Comparison of ENCODE assay signal across 16 cellular contexts in genomic region chr16:67549240-67549639, GRCh38. TPM values are rescaled to one million over a fixed set of nuclear protein-coding genes. Genes with fewer than 3 reads are reported as not detected.
DNase-seq lines count a peak whose midpoint lies in the region; TF ChIP-seq lines count a peak whose summit lies in the region.
"Had no signal": no experiment of that assay in that cellular context is flagged by ENCODE, and none has a peak within 500 bp of the region (broad histone marks: within the 10 kb centered on the region; RNA-seq: fewer than 3 reads in every experiment).

No MANE protein-coding gene starts in this region.

- H3K9me3 ChIP-seq in PC-9 (ENCODE audit: insufficient read depth, low read depth) (no peaks in the 10 kb centered on the region), spleen (no peaks in the 10 kb centered on the region)
- H3K9me3 ChIP-seq: left lung, right lobe of liver had no signal

- intact Hi-C loops in activated naive CD4-positive, alpha-beta T cell treated with anti-CD3 and anti-CD28 coated beads for 36 hours (cut with micrococcal nuclease), result no loop called here
- intact Hi-C loops in PC-9 (cut with micrococcal nuclease; ENCODE audit: unreplicated experiment) (no loop called here), spleen (cut with DNase I; ENCODE audit: low total_unique reads) (loop anchor here (5.0 kb wide), 1 partner anchor 93 kb away; no protein-coding TSS in a partner anchor)

- H3K27ac ChIP-seq in PC-9 (no peak overlapping the region), caudate nucleus (ENCODE audit: low read depth, low read length) (peak overlapping the region; percentile 58), spleen (peak overlapping the region; percentile 48 to 96 (median 81))
- H3K27ac ChIP-seq: brain microvascular endothelial cell, left lung, right lobe of liver had no signal

- peaks cover 3% of the 10 kb centered on the region for H3K79me2 ChIP-seq in PC-9 (ENCODE audit: low read depth)

- no peaks in the 10 kb centered on the region for H3K27me3 Mint-ChIP-seq in activated naive CD4-positive, alpha-beta T cell treated with anti-CD3 and anti-CD28 coated beads for 36 hours (ENCODE audit: low read depth)

- H3K4me2 ChIP-seq in PC-9, result no peak overlapping the region

- no peaks in the 10 kb centered on the region for H4K20me1 ChIP-seq in PC-9 (ENCODE audit: insufficient read depth)

- DNase-seq in activated naive CD4-positive, alpha-beta T cell treated with anti-CD3 and anti-CD28 coated beads for 36 hours, result no peak
- no peak for DNase-seq in activated naive CD4-positive, alpha-beta T cell treated with Interleukin-2 at 50 U/mL for 16 hours
- DNase-seq in PC-9, result no peak
- peak in 10 of 61 donors; percentile 17 to 62 (median 38) for DNase-seq in caudate nucleus (lab: John Stamatoyannopoulos, UW)
- DNase-seq in spleen, result peak; percentile 29
- no peak for DNase-seq in pons (ENCODE audit: low spot score)
- no peak for DNase-seq in kidney glomerular epithelial cell (lab: John Stamatoyannopoulos, UW)
- DNase-seq in NCI-H524 (lab: John Stamatoyannopoulos, UW), result no peak
- DNase-seq: ACHN; activated effector memory CD4-positive, alpha-beta T cell treated with anti-CD3 and anti-CD28 coated beads, Interleukin-2, amount 50 U/mL, for 16 hours; brain microvascular endothelial cell; EL; NCI-H1694; stimulated activated CD4-positive, alpha-beta T cell treated with anti-CD3 and anti-CD28 coated beads, Interleukin-1b, Interleukin-23, amount 100 ng/mL, for 48 hours had no signal

- H3K4me1 Mint-ChIP-seq in activated naive CD4-positive, alpha-beta T cell treated with anti-CD3 and anti-CD28 coated beads for 36 hours (ENCODE audit: low read depth), result peaks cover 47% of the 10 kb centered on the region

- H3K27ac Mint-ChIP-seq in activated naive CD4-positive, alpha-beta T cell treated with anti-CD3 and anti-CD28 coated beads for 36 hours, result peak overlapping the region; percentile 5

- BruUV-seq in PC-9 (replicated peaks; lab: Mats Ljungman, UMichigan), result TSS peak; percentile 10

- CTCF ChIA-PET in activated naive CD4-positive, alpha-beta T cell treated with anti-CD3 and anti-CD28 coated beads for 36 hours (lab: Charles Lee), result interaction anchor here (3.4 to 3.8 kb wide), 2 partner anchors 11 to 27 kb away, joined by 29 to 142 read pairs; partner anchors contain the start of gene CTCF
- CTCF ChIA-PET in PC-9 (lab: Charles Lee), result no interaction called here

- no peaks in the 10 kb centered on the region for H3K9me2 ChIP-seq in PC-9 (ENCODE audit: insufficient read depth)

- peaks cover 3% of the 10 kb centered on the region for H3K4me1 ChIP-seq in PC-9 (replicated peaks; ENCODE audit: insufficient read depth)
- peaks cover 52 to 100% (median 82%) of the 10 kb centered on the region in 6 donors for H3K4me1 ChIP-seq in spleen

- no peak for TF ChIP-seq POLR2A in spleen (IDR thresholded peaks at IDR 0.05)

- H3K36me3 Mint-ChIP-seq in activated naive CD4-positive, alpha-beta T cell treated with anti-CD3 and anti-CD28 coated beads for 36 hours (ENCODE audit: low read depth), result no peaks in the 10 kb centered on the region

- H3K4me3 ChIP-seq in PC-9 (no peak overlapping the region), spleen (no peak overlapping the region)
- H3K4me3 ChIP-seq: left lung, right lobe of liver had no signal

- no peak overlapping the region for H3K4me3 Mint-ChIP-seq in activated naive CD4-positive, alpha-beta T cell treated with anti-CD3 and anti-CD28 coated beads for 36 hours

- 68 to 82% (median 76%) methylated on average over 4 of the region's 4 CpGs for WGBS in spleen, 5 donors

- no peaks in the 10 kb centered on the region for H3K9me3 Mint-ChIP-seq in activated naive CD4-positive, alpha-beta T cell treated with anti-CD3 and anti-CD28 coated beads for 36 hours

- H3K27me3 ChIP-seq in PC-9 (ENCODE audit: insufficient read depth, low read depth) (no peaks in the 10 kb centered on the region), spleen (replicated peaks in 1 of 7) (no peaks in the 10 kb centered on the region)
- H3K27me3 ChIP-seq: brain microvascular endothelial cell, left lung, right lobe of liver had no signal

- peaks cover 14% of the 10 kb centered on the region; the same call in 1 of the 2 replicates for H3F3A ChIP-seq in PC-9 (ENCODE audit: insufficient read depth, low read depth)

- no peak overlapping the region for H2AFZ ChIP-seq in PC-9

- TF ChIP-seq CTCF in PC-9 (conservative IDR thresholded peaks at IDR 0.05) (no peak), spleen (IDR thresholded peaks at IDR 0.05 in 8 of 11, conservative IDR thresholded peaks at IDR 0.05 in 3 of 11) (no peak)

- POLR2A ChIA-PET in PC-9 (lab: Charles Lee; ENCODE audit: unreplicated experiment), result no interaction called here

- H3K36me3 ChIP-seq in PC-9 (ENCODE audit: low read depth), result no peaks in the 10 kb centered on the region
- peaks cover 0 to 66% (median 24%) of the 10 kb centered on the region in 6 donors for H3K36me3 ChIP-seq in spleen

RNA-seq across cellular contexts. Expression of gene CTCF, which starts 13.1 kb away (rescaled TPM):
- total RNA-seq in activated naive CD4-positive, alpha-beta T cell treated with anti-CD3 and anti-CD28 coated beads for 36 hours, result 10 to 100 TPM; 51.2 to 52.3 TPM
- total RNA-seq in PC-9 (2021) (35.3 and 39.0 TPM in 2 replicates), spleen (10 to 100 TPM; 47.6 to 67.7 (median 50.8) TPM)
- polyA plus RNA-seq in spleen, result 10 to 100 TPM; 24.4 to 36.7 (median 25.6) TPM

RNA-seq across cellular contexts. Expression of gene RIPOR1, which starts 20.6 kb away (rescaled TPM):
- total RNA-seq in activated naive CD4-positive, alpha-beta T cell treated with anti-CD3 and anti-CD28 coated beads for 36 hours, result 10 to 100 TPM; 34.2 to 41.9 TPM
- total RNA-seq in PC-9 (2021) (76.7 and 113 TPM in 2 replicates), spleen (100 to 1,000 TPM; 114 to 242 (median 188) TPM)
- 10 to 100 TPM; 29.9 to 84.7 (median 69.9) TPM for polyA plus RNA-seq in spleen
